ENCODE assay signal across 9 cellular contexts in genomic region chr9:136283291-136284235, GRCh38. TPM values are rescaled to one million over a fixed set of nuclear protein-coding genes. Genes with fewer than 3 reads are reported as not detected.
DNase-seq lines count a peak whose midpoint lies in the region; ATAC-seq and TF ChIP-seq lines count a peak whose summit lies in the region.
"Had no signal": no experiment of that assay in that cellular context is flagged by ENCODE, and none has a peak within 500 bp of the region (broad histone marks: within the 10 kb centered on the region; RNA-seq: fewer than 3 reads in every experiment).

No MANE protein-coding gene starts in this region.

- ATAC-seq in HG03025 (IDR thresholded peaks at IDR 0.05; ENCODE audit: low FRiP score, unreplicated experiment) (peak; percentile 46), HG03039 (IDR thresholded peaks at IDR 0.05; ENCODE audit: unreplicated experiment) (no peak)

- no peak for TF ChIP-seq POLR2A in lower leg skin (IDR thresholded peaks at IDR 0.05)

- peaks cover 5% of the 10 kb centered on the region for H3K4me1 Mint-ChIP-seq in activated CD4-positive, alpha-beta T cell treated with anti-CD3 and anti-CD28 coated beads, Interleukin-2, amount 10 ng/mL, durations not matched to agents 24 days and 14 days

- intact Hi-C loops in activated CD4-positive, alpha-beta T cell treated with anti-CD3 and anti-CD28 coated beads, Interleukin-2, amount 10 ng/mL, durations not matched to agents 24 days and 14 days (cut with micrococcal nuclease) = loop anchor here (1.0 kb wide), 1 partner anchor 113 kb away; no protein-coding TSS in a partner anchor
- intact Hi-C loops in lower leg skin (cut with DNase I; ENCODE audit: low total_unique reads) = no loop called here

- H3K4me3 ChIP-seq in GM12864 (ENCODE audit: low read depth, low read length) (peak overlapping the region; percentile 17; the same call in 1 of the 2 replicates), lower leg skin (ENCODE audit: low read depth, poor library complexity, severe bottlenecking) (no peak overlapping the region)

- TF ChIP-seq CTCF in GM12864 (IDR thresholded peaks at IDR 0.05; ENCODE audit: low read depth, low read length, missing control alignments) = peak; percentile 80
- no peak for TF ChIP-seq CTCF in lower leg skin (IDR thresholded peaks at IDR 0.05)

- H3K27ac Mint-ChIP-seq in activated CD4-positive, alpha-beta T cell treated with anti-CD3 and anti-CD28 coated beads, Interleukin-2, amount 10 ng/mL, durations not matched to agents 24 days and 14 days = no peak overlapping the region

- no peaks in the 10 kb centered on the region for H3K27me3 Mint-ChIP-seq in activated CD4-positive, alpha-beta T cell treated with anti-CD3 and anti-CD28 coated beads, Interleukin-2, amount 10 ng/mL, durations not matched to agents 24 days and 14 days

- 13 to 17% methylated on average over 30 to 31 of the region's 32 CpGs for WGBS in lower leg skin, 2 donors

- DNase-seq in GM12864 (ENCODE audit: low read depth) = peak; percentile 22
- peak; percentile 33 for DNase-seq in NCI-H446 treated with DMSO at 0.1 percent for 48 hours (lab: John Stamatoyannopoulos, UW)
- peak; percentile 92 for DNase-seq in activated CD4-positive, alpha-beta T cell treated with anti-CD3 and anti-CD28 coated beads, Interleukin-2, amount 10 ng/mL, durations not matched to agents 24 days and 14 days
- peak; percentile 85 for DNase-seq in dermis blood vessel endothelial cell
- peak; percentile 68 to 95 for DNase-seq in lower leg skin (ENCODE audit: low spot score in 2 of 2)
- peak; percentile 66 to 69 for DNase-seq in stimulated activated CD4-positive, alpha-beta T cell treated with anti-CD3 and anti-CD28 coated beads, Interleukin-4, amount 100 ng/mL, for 4 hours

- no peak overlapping the region for H3K4me3 Mint-ChIP-seq in activated CD4-positive, alpha-beta T cell treated with anti-CD3 and anti-CD28 coated beads, Interleukin-2, amount 10 ng/mL, durations not matched to agents 24 days and 14 days

- H3K9me3 Mint-ChIP-seq in activated CD4-positive, alpha-beta T cell treated with anti-CD3 and anti-CD28 coated beads, Interleukin-2, amount 10 ng/mL, durations not matched to agents 24 days and 14 days = no peaks in the 10 kb centered on the region

- H3K36me3 Mint-ChIP-seq in activated CD4-positive, alpha-beta T cell treated with anti-CD3 and anti-CD28 coated beads, Interleukin-2, amount 10 ng/mL, durations not matched to agents 24 days and 14 days (ENCODE audit: low read depth) = no peaks in the 10 kb centered on the region

RNA-seq across cellular contexts. Expression of gene CCDC187, which starts 20.3 kb away (rescaled TPM):
- total RNA-seq in activated CD4-positive, alpha-beta T cell treated with anti-CD3 and anti-CD28 coated beads, Interleukin-2, amount 10 ng/mL, durations not matched to agents 24 days and 14 days = not detected in 2 replicates
- total RNA-seq in dermis blood vessel endothelial cell = not detected in 2 replicates
- 1 to 10 TPM in 1 of 4 donors, not detected in 3; 1.1 TPM for total RNA-seq in lower leg skin
- total RNA-seq: subcutaneous adipose tissue had no signal

RNA-seq across cellular contexts. Expression of gene QSOX2, which starts 38.0 kb away (rescaled TPM):
- total RNA-seq in activated CD4-positive, alpha-beta T cell treated with anti-CD3 and anti-CD28 coated beads, Interleukin-2, amount 10 ng/mL, durations not matched to agents 24 days and 14 days = 26.4 and 28.0 TPM in 2 replicates
- total RNA-seq in dermis blood vessel endothelial cell (9.0 and 20.1 TPM in 2 replicates), lower leg skin (10 to 100 TPM in 2 of 4 donors, 1 to 10 TPM in 2; 8.7 to 13.0 (median 11.1) TPM)

RNA-seq across cellular contexts. Expression of gene GPSM1, which starts 43.8 kb away (rescaled TPM):
- 19.2 and 20.5 TPM in 2 replicates for total RNA-seq in activated CD4-positive, alpha-beta T cell treated with anti-CD3 and anti-CD28 coated beads, Interleukin-2, amount 10 ng/mL, durations not matched to agents 24 days and 14 days
- total RNA-seq in dermis blood vessel endothelial cell (27.2 and 37.1 TPM in 2 replicates), lower leg skin (10 to 100 TPM; 21.0 to 37.1 (median 28.1) TPM)

Comparison
In these comparisons a context has a peak if more than half of its experiments do, and no peak if none do; other contexts are left out.
1. DNase-seq: peak in every context shown above with its lines; median percentile 92 in activated CD4-positive, alpha-beta T cell treated with anti-CD3 and anti-CD28 coated beads, Interleukin-2, amount 10 ng/mL, durations not matched to agents 24 days and 14 days; 85 in dermis blood vessel endothelial cell; 82 in lower leg skin; 68 in stimulated activated CD4-positive, alpha-beta T cell treated with anti-CD3 and anti-CD28 coated beads, Interleukin-4, amount 100 ng/mL, for 4 hours; 33 in NCI-H446 treated with DMSO at 0.1 percent for 48 hours; 22 in GM12864.